Comparison of ENCODE assay signal across 8 cellular contexts in genomic region chr9:112380771-112381181, GRCh38. TPM values are rescaled to one million over a fixed set of nuclear protein-coding genes. Genes with fewer than 3 reads are reported as not detected.
DNase-seq lines count a peak whose midpoint lies in the region; ATAC-seq and TF ChIP-seq lines count a peak whose summit lies in the region.

No MANE protein-coding gene starts in this region.

- H3K27me3 ChIP-seq in KMS-11 (ENCODE audit: insufficient read depth, low read depth) (no peaks in the 10 kb centered on the region), adipocyte (replicated peaks; ENCODE audit: control insufficient read depth, insufficient read depth, low read length) (no peaks in the 10 kb centered on the region), iPS-15b (ENCODE audit: control insufficient read depth, insufficient read depth, low read length) (no peaks in the 10 kb centered on the region)

- no peaks in the 10 kb centered on the region for H3K79me2 ChIP-seq in KMS-11 (ENCODE audit: insufficient read depth, low read depth)

- H2AFZ ChIP-seq in KMS-11 (ENCODE audit: low read depth): peak overlapping the region; percentile 76

- DNase-seq in Caki2 (ENCODE audit: low read depth): peak; percentile 19
- peak; percentile 63 for DNase-seq in adipocyte (ENCODE audit: low read depth)
- no peak for DNase-seq in stimulated activated effector memory CD8-positive, alpha-beta T cell treated with anti-CD3 and anti-CD28 coated beads, Interleukin-12 subunit alpha, Interleukin-12 subunit beta, amount 100 ng/mL, for 72 hours (ENCODE audit: low spot score in 2 of 2)
- no peak for DNase-seq in DMS53 treated with DMSO at 0.1 percent for 48 hours (lab: John Stamatoyannopoulos, UW; ENCODE audit: unreplicated experiment)
- DNase-seq in NCI-H226: no peak

- H3K27ac ChIP-seq in KMS-11: no peak overlapping the region

- H3K4me1 Mint-ChIP-seq in stimulated activated effector memory CD8-positive, alpha-beta T cell treated with anti-CD3 and anti-CD28 coated beads, Interleukin-12 subunit alpha, Interleukin-12 subunit beta, amount 100 ng/mL, for 72 hours: peaks cover 38% of the 10 kb centered on the region

- H3K36me3 ChIP-seq in KMS-11 (ENCODE audit: insufficient read depth) (no peaks in the 10 kb centered on the region), adipocyte (ENCODE audit: control insufficient read depth, insufficient read depth, low read length, severe bottlenecking) (no peaks in the 10 kb centered on the region), iPS-15b (ENCODE audit: control insufficient read depth, insufficient read depth, low read length) (no peaks in the 10 kb centered on the region)

- H3K4me2 ChIP-seq in KMS-11: peak overlapping the region; percentile 86

- H3K9ac ChIP-seq in KMS-11 (peak overlapping the region; percentile 32; the same call in 1 of the 2 replicates), adipocyte (ENCODE audit: low read length) (peak overlapping the region; percentile 100), iPS-15b (ENCODE audit: low read depth, low read length) (no peak overlapping the region)

- no peaks in the 10 kb centered on the region for H3K9me3 Mint-ChIP-seq in stimulated activated effector memory CD8-positive, alpha-beta T cell treated with anti-CD3 and anti-CD28 coated beads, Interleukin-12 subunit alpha, Interleukin-12 subunit beta, amount 100 ng/mL, for 72 hours

- H3K4me1 ChIP-seq in KMS-11 (ENCODE audit: low read depth, poor library complexity, severe bottlenecking) (peaks cover 17% of the 10 kb centered on the region), adipocyte (ENCODE audit: control insufficient read depth, insufficient read depth, low read length) (peaks cover 58% of the 10 kb centered on the region), iPS-15b (ENCODE audit: control insufficient read depth, insufficient read depth, low read length) (peaks cover 6% of the 10 kb centered on the region)

- no peak overlapping the region for H3K4me3 ChIP-seq in KMS-11 (IDR thresholded peaks at IDR 0.05; ENCODE audit: insufficient read depth, low read depth, low read length)
- peak overlapping the region; percentile 89 for H3K4me3 ChIP-seq in adipocyte (ENCODE audit: low read length)
- H3K4me3 ChIP-seq in iPS-15b (ENCODE audit: low read depth, low read length): peak overlapping the region; percentile 84

- ATAC-seq in stimulated activated effector memory CD8-positive, alpha-beta T cell treated with anti-CD3 and anti-CD28 coated beads, Interleukin-12 subunit alpha, Interleukin-12 subunit beta, amount 100 ng/mL, for 72 hours: no peak
- no peak for ATAC-seq in HG02763 (IDR thresholded peaks at IDR 0.05; ENCODE audit: unreplicated experiment)

- TF ChIP-seq CTCF in KMS-11 (conservative IDR thresholded peaks at IDR 0.05; ENCODE audit: low read depth, low read length): no peak

- no peaks in the 10 kb centered on the region for H4K20me1 ChIP-seq in KMS-11 (ENCODE audit: insufficient read depth)

- H3K4me3 Mint-ChIP-seq in stimulated activated effector memory CD8-positive, alpha-beta T cell treated with anti-CD3 and anti-CD28 coated beads, Interleukin-12 subunit alpha, Interleukin-12 subunit beta, amount 100 ng/mL, for 72 hours: peak overlapping the region; percentile 97

- peak overlapping the region; percentile 97 for H3K27ac Mint-ChIP-seq in stimulated activated effector memory CD8-positive, alpha-beta T cell treated with anti-CD3 and anti-CD28 coated beads, Interleukin-12 subunit alpha, Interleukin-12 subunit beta, amount 100 ng/mL, for 72 hours

- H3K9me3 ChIP-seq in adipocyte (ENCODE audit: control insufficient read depth, low read length) (no peaks in the 10 kb centered on the region), iPS-15b (ENCODE audit: control insufficient read depth, insufficient read depth, low read length) (no peaks in the 10 kb centered on the region)

- in situ Hi-C loops in Caki2 (cut with HindIII; ENCODE audit: low pct_unique_long_range_greater_than_20kb, low sequenced_read_pairs): no loop called here

- H3K36me3 Mint-ChIP-seq in stimulated activated effector memory CD8-positive, alpha-beta T cell treated with anti-CD3 and anti-CD28 coated beads, Interleukin-12 subunit alpha, Interleukin-12 subunit beta, amount 100 ng/mL, for 72 hours: peaks cover 19% of the 10 kb centered on the region

RNA-seq across cellular contexts. Expression of gene HSDL2, which starts 0.9 kb away (rescaled TPM):
- total RNA-seq in Caki2 (2014; rRNA removed; shearing (Covaris generic); ENCODE audit: low replicate concordance): 15.3 and 30.7 TPM in 2 replicates

RNA-seq across cellular contexts. Expression of gene PTBP3, which starts 47.4 kb away (rescaled TPM):
- total RNA-seq in Caki2 (2014; rRNA removed; shearing (Covaris generic); ENCODE audit: low replicate concordance): 30.6 and 33.2 TPM in 2 replicates

Comparison
In these comparisons a context has a peak if more than half of its experiments do, and no peak if none do; other contexts are left out.
1. DNase-seq: peak in Caki2 (single experiment) and adipocyte (single experiment); none in stimulated activated effector memory CD8-positive, alpha-beta T cell treated with anti-CD3 and anti-CD28 coated beads, Interleukin-12 subunit alpha, Interleukin-12 subunit beta, amount 100 ng/mL, for 72 hours (0 of 2), DMS53 treated with DMSO at 0.1 percent for 48 hours (single experiment) and NCI-H226 (single experiment).